ENCODE assay signal across 9 cellular contexts in the genomic region with DNA sequence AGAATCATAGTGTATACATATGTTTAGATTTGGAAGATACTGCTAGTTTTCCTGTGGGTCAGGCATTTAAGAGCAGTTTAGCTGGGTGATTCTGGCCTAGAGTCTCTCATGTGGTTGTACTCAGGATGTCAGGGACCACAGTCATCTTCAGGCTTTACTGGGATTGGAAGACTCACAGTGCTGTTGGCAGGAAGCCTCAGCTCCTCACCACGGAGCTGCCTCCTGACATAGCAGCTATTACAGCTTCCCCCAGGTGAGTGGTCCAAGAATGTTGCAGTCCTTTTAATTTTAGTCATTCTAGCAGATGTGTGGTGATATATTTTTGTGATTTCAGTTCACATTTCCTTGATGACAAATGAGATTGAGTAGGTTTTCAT. TPM values are rescaled to one million over a fixed set of nuclear protein-coding genes. Genes with fewer than 3 reads are reported as not detected.
DNase-seq lines count a peak whose midpoint lies in the region; ATAC-seq and TF ChIP-seq lines count a peak whose summit lies in the region.
"Had no signal": no experiment of that assay in that cellular context is flagged by ENCODE, and none has a peak within 500 bp of the region (broad histone marks: within the 10 kb centered on the region; RNA-seq: fewer than 3 reads in every experiment).

No MANE protein-coding gene starts in this region.

- peaks cover 3% of the 10 kb centered on the region for H3K4me1 ChIP-seq in endodermal cell (ENCODE audit: control insufficient read depth, insufficient read depth, low read length)

- H3K9ac ChIP-seq in endodermal cell (ENCODE audit: extremely low read depth, low read length, poor library complexity, severe bottlenecking) = no peak overlapping the region

- peak overlapping the region; percentile 37 to 83 for H3K27ac Mint-ChIP-seq in activated naive CD4-positive, alpha-beta T cell treated with anti-CD3 and anti-CD28 coated beads, Interleukin-2, amount 50 U/mL, for 72 hours
- H3K27ac Mint-ChIP-seq in naive B cell (peak overlapping the region in 4 of 6 donors; percentile 65 to 95 (median 87)), endodermal cell (no peak overlapping the region)

- TF ChIP-seq CTCF in endodermal cell (conservative IDR thresholded peaks at IDR 0.05) = no peak

- peak; percentile 89 to 96 for ATAC-seq in activated naive CD4-positive, alpha-beta T cell treated with anti-CD3 and anti-CD28 coated beads, Interleukin-2, amount 50 U/mL, for 72 hours
- ATAC-seq in naive B cell (ENCODE audit: low read depth in 2 of 2) = no peak

- peak overlapping the region in 1 of 8 donors; percentile 47 for H3K4me3 Mint-ChIP-seq in naive B cell
- H3K4me3 Mint-ChIP-seq in endodermal cell = no peak overlapping the region

- peaks cover 0 to 6% of the 10 kb centered on the region in 2 donors for H3K9me3 Mint-ChIP-seq in activated naive CD4-positive, alpha-beta T cell treated with anti-CD3 and anti-CD28 coated beads, Interleukin-2, amount 50 U/mL, for 72 hours
- H3K9me3 Mint-ChIP-seq in naive B cell (peaks cover 0 to 14% (median 0%) of the 10 kb centered on the region in 7 donors), endodermal cell (peaks cover 6% of the 10 kb centered on the region)

- no peak overlapping the region for H3K4me3 ChIP-seq in endodermal cell (ENCODE audit: low read length)

- DNase-seq in G401 (ENCODE audit: low spot score) (peak; percentile 35), HK-2 (ENCODE audit: unreplicated experiment) (peak; percentile 17), naive B cell (no peak), midbrain (lab: John Stamatoyannopoulos, UW) (no peak), hippocampal formation (lab: John Stamatoyannopoulos, UW) (no peak), endodermal cell (no peak)
- DNase-seq in activated naive CD4-positive, alpha-beta T cell treated with anti-CD3 and anti-CD28 coated beads, Interleukin-2, amount 50 U/mL, for 72 hours (ENCODE audit: low spot score in 2 of 2) = peak in 1 of 2 donors; percentile 49
- no peak for DNase-seq in effector CD8-positive, alpha-beta T cell (lab: John Stamatoyannopoulos, UW)
- DNase-seq: nucleus accumbens had no signal

- peaks cover 10% of the 10 kb centered on the region for H3K9me3 ChIP-seq in endodermal cell (ENCODE audit: control insufficient read depth, low read length)

- no peak overlapping the region for H3K27ac ChIP-seq in endodermal cell (ENCODE audit: low read depth, low read length)

- in situ Hi-C loops in G401 (cut with HindIII; ENCODE audit: low sequenced_read_pairs) = no loop called here

- H3K27me3 ChIP-seq in endodermal cell (ENCODE audit: control insufficient read depth, insufficient read depth, low read length, poor library complexity, severe bottlenecking) = no peaks in the 10 kb centered on the region

- H3K36me3 ChIP-seq in endodermal cell (ENCODE audit: control insufficient read depth, insufficient read depth, low read length) = peaks cover 33% of the 10 kb centered on the region

- H3K36me3 Mint-ChIP-seq in activated naive CD4-positive, alpha-beta T cell treated with anti-CD3 and anti-CD28 coated beads, Interleukin-2, amount 50 U/mL, for 72 hours = peaks cover 15 to 38% of the 10 kb centered on the region in 2 donors
- peaks cover 8 to 30% of the 10 kb centered on the region in 2 donors for H3K36me3 Mint-ChIP-seq in naive B cell
- H3K36me3 Mint-ChIP-seq in endodermal cell (ENCODE audit: low read depth) = peaks cover 27% of the 10 kb centered on the region

- H3K4me1 Mint-ChIP-seq in naive B cell (peaks cover 71 to 95% (median 89%) of the 10 kb centered on the region in 3 donors), endodermal cell (peaks cover 24% of the 10 kb centered on the region)

- WGBS in endodermal cell (ENCODE audit: insufficient coverage in 1 of 2, insufficient read length in 1 of 2), 2 experiments = 73 to 86% methylated on average over 1 of the region's 1 CpG

- H3K27me3 Mint-ChIP-seq in naive B cell = no peaks in the 10 kb centered on the region
- H3K27me3 Mint-ChIP-seq in endodermal cell (ENCODE audit: insufficient read depth) = no peaks in the 10 kb centered on the region

RNA-seq across cellular contexts. Expression of a gene that starts 16.9 kb away (rescaled TPM):
- total RNA-seq in G401 (2014; rRNA removed; shearing (Covaris generic)) = not detected in 2 replicates
- 1 to 10 TPM; 2.0 to 8.4 TPM for total RNA-seq in activated naive CD4-positive, alpha-beta T cell treated with anti-CD3 and anti-CD28 coated beads, Interleukin-2, amount 50 U/mL, for 72 hours
- 100 to 1,000 TPM in 5 of 6 donors, 10 to 100 TPM in 1; 70.6 to 229 (median 135) TPM for polyA plus RNA-seq in naive B cell (ENCODE audit: low read depth in 6 of 6)
- total RNA-seq in endodermal cell = not detected
- polyA plus RNA-seq in endodermal cell (2013, experiment 1 of 2) = not detected
- not detected for polyA plus RNA-seq in endodermal cell (2013, experiment 2 of 2)

RNA-seq across cellular contexts. Expression of a gene that starts 32.1 kb away (rescaled TPM):
- not detected in 2 replicates for total RNA-seq in G401 (2014; rRNA removed; shearing (Covaris generic))
- 10 to 100 TPM; 55.0 to 55.4 TPM for total RNA-seq in activated naive CD4-positive, alpha-beta T cell treated with anti-CD3 and anti-CD28 coated beads, Interleukin-2, amount 50 U/mL, for 72 hours
- polyA plus RNA-seq in naive B cell (ENCODE audit: low read depth in 6 of 6) = 100 to 1,000 TPM in 5 of 6 donors, 10 to 100 TPM in 1; 98.3 to 487 (median 158) TPM
- total RNA-seq in endodermal cell = under 1 TPM in 1 of 2 donors, not detected in 1; 0.62 TPM
- 0.18 TPM for polyA plus RNA-seq in endodermal cell (2013, experiment 1 of 2)
- polyA plus RNA-seq in endodermal cell (2013, experiment 2 of 2) = 0.29 TPM

Comparison
In these comparisons a context has a peak if more than half of its experiments do, and no peak if none do; other contexts are left out.
1. DNase-seq: peak in G401 (single experiment) and HK-2 (single experiment); none in naive B cell (single experiment), midbrain (single experiment), hippocampal formation (0 of 2), endodermal cell (single experiment) and effector CD8-positive, alpha-beta T cell (single experiment).
2. ATAC-seq: peak in activated naive CD4-positive, alpha-beta T cell treated with anti-CD3 and anti-CD28 coated beads, Interleukin-2, amount 50 U/mL, for 72 hours (2 of 2); none in naive B cell (0 of 2).
3. RNA of a gene that starts 32.1 kb away (total RNA-seq): 55.0 to 55.4 TPM in activated naive CD4-positive, alpha-beta T cell treated with anti-CD3 and anti-CD28 coated beads, Interleukin-2, amount 50 U/mL, for 72 hours; 0.62 TPM in endodermal cell and not detected in G401; every median in the first group is over 10 times any median in the second.